20 cellular contexts compared by ENCODE assay signal in genomic region chr14:104404922-104405321, GRCh38.
DNase-seq lines count a peak whose midpoint lies in the region; ATAC-seq and TF ChIP-seq lines count a peak whose summit lies in the region.
"Had no signal": no experiment of that assay in that cellular context is flagged by ENCODE, and none has a peak within 500 bp of the region (broad histone marks: within the 10 kb centered on the region; RNA-seq: fewer than 3 reads in every experiment).

No MANE protein-coding gene starts in this region.

- H3K79me2 ChIP-seq in H9 (ENCODE audit: insufficient read depth, low read length), result no peaks in the 10 kb centered on the region

- no peaks in the 10 kb centered on the region for H3K79me1 ChIP-seq in H9 (ENCODE audit: insufficient read depth, low read depth, low read length, poor library complexity, severe bottlenecking)

- DNase-seq in activated CD8-positive, alpha-beta memory T cell treated with anti-CD3 and anti-CD28 coated beads, Interleukin-2, amount 10 ng/mL, durations not matched to agents 7 days and 5 days, result peak; percentile 26
- DNase-seq in activated CD8-positive, alpha-beta memory T cell treated with anti-CD3 and anti-CD28 coated beads, Interleukin-2, amount 50 U/mL, for 48 hours, result no peak
- DNase-seq in H9, result peak; percentile 12
- peak; percentile 14 for DNase-seq in lung (ENCODE audit: low spot score)
- DNase-seq in sciatic nerve (ENCODE audit: low spot score), result peak; percentile 21
- DNase-seq in effector CD8-positive, alpha-beta T cell (lab: John Stamatoyannopoulos, UW), result no peak
- DNase-seq: EL; GF-D8; IMR-90; MV-4-11; NCI-H1105 treated with DMSO at 0.1 percent for 48 hours; NCI-H2029 treated with DMSO at 0.1 percent for 48 hours; NCI-H226; NCI-H524; NCI-H774; NK-92 treated with Interleukin-12 subunit alpha and Interleukin-12 subunit beta, amount 100 ng/mL, for 24 hours; SJCRH30 had no signal

- no peak overlapping the region for H3K56ac ChIP-seq in H9 (ENCODE audit: insufficient read length, low read depth, low read length)

- WGBS in H9 (ENCODE audit: extremely low coverage, insufficient read length, low lambda C conversion rate), result no CpG with 5 or more reads among the region's 7 CpGs
- 81 to 88% methylated on average over 7 of the region's 7 CpGs for WGBS in lung, 2 donors

- H3K27me3 ChIP-seq in H9 (ENCODE audit: insufficient read depth, low read length), result no peaks in the 10 kb centered on the region
- H3K27me3 ChIP-seq in lung (ENCODE audit: control insufficient read depth, insufficient read depth), result no peaks in the 10 kb centered on the region

- no peak overlapping the region for H3K4ac ChIP-seq in H9 (ENCODE audit: low read depth, low read length)

- no peak overlapping the region for H2AK5ac ChIP-seq in H9 (ENCODE audit: insufficient read length, low read length)

- CTCF ChIA-PET in activated CD8-positive, alpha-beta memory T cell treated with anti-CD3 and anti-CD28 coated beads, Interleukin-2, amount 10 ng/mL, durations not matched to agents 7 days and 5 days (lab: Charles Lee), result no interaction called here

- no peak overlapping the region for H2BK120ac ChIP-seq in H9 (ENCODE audit: low read depth, low read length, poor library complexity, severe bottlenecking)

- H3K27me3 Mint-ChIP-seq in activated CD8-positive, alpha-beta memory T cell treated with anti-CD3 and anti-CD28 coated beads, Interleukin-2, amount 10 ng/mL, durations not matched to agents 7 days and 5 days, result peaks cover 15% of the 10 kb centered on the region
- H3K27me3 Mint-ChIP-seq in H9 (ENCODE audit: low read depth), result peaks cover 3% of the 10 kb centered on the region; the same call in 1 of the 2 replicates

- H3K27ac ChIP-seq in H9 (ENCODE audit: insufficient read length, low read depth, low read length), result no peak overlapping the region
- peak overlapping the region in 1 of 2 donors; percentile 22 for H3K27ac ChIP-seq in lung (ENCODE audit: low read depth in 1 of 2, low read length in 1 of 2)
- H3K27ac ChIP-seq: KMS-11, SJCRH30 had no signal

- no peak overlapping the region; the same call in 1 of the 2 replicates for H3K14ac ChIP-seq in H9 (ENCODE audit: insufficient read depth, low read length)

- H3K4me3 ChIP-seq in lung, result no peak overlapping the region
- H3K4me3 ChIP-seq: SJCRH30 had no signal

- no peak overlapping the region for H3K18ac ChIP-seq in H9 (ENCODE audit: insufficient read length, low read depth, low read length)

- H2BK20ac ChIP-seq in H9 (ENCODE audit: low read depth, low read length, poor library complexity, severe bottlenecking), result no peak overlapping the region

- H3K4me1 ChIP-seq in H9 (ENCODE audit: insufficient read depth, low read length), result peaks cover 3% of the 10 kb centered on the region; the same call in 1 of the 2 replicates
- peaks cover 0 to 8% of the 10 kb centered on the region in 2 donors for H3K4me1 ChIP-seq in lung (ENCODE audit: control insufficient read depth in 2 of 2, insufficient read depth in 2 of 2, low read length in 2 of 2)
- H3K4me1 ChIP-seq: SJCRH30 had no signal

- no peak overlapping the region for H3K9ac ChIP-seq in H9 (ENCODE audit: extremely low read depth, insufficient read length, low read length)
- H3K9ac ChIP-seq: KMS-11 had no signal

- no peaks in the 10 kb centered on the region for H3K23me2 ChIP-seq in H9 (ENCODE audit: insufficient read length, low read depth, low read length, poor library complexity, severe bottlenecking)

- no peaks in the 10 kb centered on the region for H3K9me3 ChIP-seq in H9 (ENCODE audit: control insufficient read depth, low read depth, low read length)
- peaks cover 4 to 10% of the 10 kb centered on the region in 2 donors for H3K9me3 ChIP-seq in lung (ENCODE audit: control insufficient read depth in 2 of 2, insufficient read depth in 1 of 2, low read length in 1 of 2)

- H3K36me3 Mint-ChIP-seq in activated CD8-positive, alpha-beta memory T cell treated with anti-CD3 and anti-CD28 coated beads, Interleukin-2, amount 10 ng/mL, durations not matched to agents 7 days and 5 days, result no peaks in the 10 kb centered on the region
- H3K36me3 Mint-ChIP-seq in H9 (ENCODE audit: insufficient read depth in 1 of 3, low read depth in 3 of 3), result peaks cover 6 to 12% (median 10%) of the 10 kb centered on the region in 3 experiments; a peak in 6 of 7 replicates

- TF ChIP-seq CTCF in H9 (conservative IDR thresholded peaks at IDR 0.05) (no peak), lung (IDR thresholded peaks at IDR 0.05; ENCODE audit: control extremely low read depth, extremely low read depth) (no peak)

- no peak overlapping the region for H3K4me2 ChIP-seq in H9 (ENCODE audit: insufficient read depth, insufficient read length, low read length)
- H3K4me2 ChIP-seq: KMS-11 had no signal

- H4K8ac ChIP-seq in H9 (replicated peaks; ENCODE audit: insufficient read length, low read depth, low read length), result no peak overlapping the region

- no peak overlapping the region for H4K5ac ChIP-seq in H9 (ENCODE audit: insufficient read length, low read depth, low read length)

- no peak overlapping the region for H2BK12ac ChIP-seq in H9 (ENCODE audit: insufficient read length, low read depth, low read length)

- no peak overlapping the region for H3K4me3 Mint-ChIP-seq in activated CD8-positive, alpha-beta memory T cell treated with anti-CD3 and anti-CD28 coated beads, Interleukin-2, amount 10 ng/mL, durations not matched to agents 7 days and 5 days
- H3K4me3 Mint-ChIP-seq in H9, result no peak overlapping the region

- H4K91ac ChIP-seq in H9 (ENCODE audit: insufficient read length, low read depth, low read length), result no peak overlapping the region

- intact Hi-C loops in sciatic nerve (cut with DNase I), result no loop called here

- H2AFZ ChIP-seq in H9 (ENCODE audit: low read length), result no peak overlapping the region

- no peak overlapping the region for H2BK5ac ChIP-seq in H9 (ENCODE audit: insufficient read length, low read length)

- no peaks in the 10 kb centered on the region for H4K20me1 ChIP-seq in H9 (ENCODE audit: control insufficient read depth, insufficient read depth, insufficient read length)

- H3K9me3 Mint-ChIP-seq in activated CD8-positive, alpha-beta memory T cell treated with anti-CD3 and anti-CD28 coated beads, Interleukin-2, amount 10 ng/mL, durations not matched to agents 7 days and 5 days (ENCODE audit: low read depth), result peaks cover 3% of the 10 kb centered on the region
- H3K9me3 Mint-ChIP-seq in H9, result peaks cover 12 to 13% of the 10 kb centered on the region in 2 experiments

- ATAC-seq in activated CD8-positive, alpha-beta memory T cell treated with anti-CD3 and anti-CD28 coated beads, Interleukin-2, amount 10 ng/mL, durations not matched to agents 7 days and 5 days, result no peak
- ATAC-seq in lung (ENCODE audit: insufficient read depth, low FRiP score), result no peak
- ATAC-seq in sciatic nerve, result no peak
- no peak for ATAC-seq in GM19397 (IDR thresholded peaks at IDR 0.05; ENCODE audit: unreplicated experiment)
- ATAC-seq: Panc1 had no signal

- no peak overlapping the region for H2BK15ac ChIP-seq in H9 (ENCODE audit: low read depth, low read length)

- H3K4me1 Mint-ChIP-seq in activated CD8-positive, alpha-beta memory T cell treated with anti-CD3 and anti-CD28 coated beads, Interleukin-2, amount 10 ng/mL, durations not matched to agents 7 days and 5 days, result no peaks in the 10 kb centered on the region
- peaks cover 38 to 40% of the 10 kb centered on the region in 2 experiments for H3K4me1 Mint-ChIP-seq in H9

- H3K36me3 ChIP-seq in lung (ENCODE audit: control insufficient read depth in 2 of 2, insufficient read depth in 2 of 2, low read length in 2 of 2), result no peaks in the 10 kb centered on the region
- H3K36me3 ChIP-seq: SJCRH30 had no signal

- no peak overlapping the region for H3K23ac ChIP-seq in H9 (ENCODE audit: insufficient read length, low read depth, low read length)

- no peak overlapping the region for H3K27ac Mint-ChIP-seq in activated CD8-positive, alpha-beta memory T cell treated with anti-CD3 and anti-CD28 coated beads, Interleukin-2, amount 10 ng/mL, durations not matched to agents 7 days and 5 days
- no peak overlapping the region for H3K27ac Mint-ChIP-seq in H9

- H3T11ph ChIP-seq in H9 (ENCODE audit: low read length), result no peak overlapping the region

Comparison
In these comparisons a context has a peak if more than half of its experiments do, and no peak if none do; other contexts are left out.
1. DNase-seq: peak in activated CD8-positive, alpha-beta memory T cell treated with anti-CD3 and anti-CD28 coated beads, Interleukin-2, amount 10 ng/mL, durations not matched to agents 7 days and 5 days (single experiment), H9 (single experiment), lung (single experiment) and sciatic nerve (single experiment); none in activated CD8-positive, alpha-beta memory T cell treated with anti-CD3 and anti-CD28 coated beads, Interleukin-2, amount 50 U/mL, for 48 hours (single experiment) and effector CD8-positive, alpha-beta T cell (single experiment).